In the genomic region with DNA sequence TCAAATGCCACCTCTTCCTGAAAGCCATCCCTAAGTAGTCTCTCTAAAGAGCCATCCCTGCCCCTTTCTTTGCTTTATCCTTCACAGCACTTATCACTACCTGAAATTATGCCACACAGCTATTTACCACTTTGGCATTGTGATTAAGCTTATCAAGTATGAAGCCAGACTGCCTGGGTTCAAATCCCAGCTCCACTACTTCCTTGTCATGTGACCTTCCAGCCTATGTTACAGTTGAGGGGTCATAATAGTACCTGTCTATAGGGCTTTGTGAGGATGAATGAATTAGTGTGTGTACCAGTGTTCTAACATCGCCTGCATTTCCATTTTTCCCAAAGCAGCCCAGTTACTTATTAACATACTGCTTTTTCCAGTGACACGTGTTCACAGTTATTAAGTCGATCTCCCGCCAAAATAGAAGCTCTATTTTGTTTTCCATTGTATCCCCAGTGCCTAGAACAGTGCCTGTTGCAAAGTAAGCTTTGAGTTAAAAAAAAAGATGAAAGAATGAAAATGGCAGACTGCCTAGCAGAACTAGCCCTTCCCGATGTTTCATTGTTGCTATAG, we compare ENCODE assay signal across 8 cellular contexts. TPM values are rescaled to one million over a fixed set of nuclear protein-coding genes. Genes with fewer than 3 reads are reported as not detected.
DNase-seq lines count a peak whose midpoint lies in the region; ATAC-seq and TF ChIP-seq lines count a peak whose summit lies in the region.

No MANE protein-coding gene starts in this region.

- intact Hi-C loops in activated CD4-positive, alpha-beta T cell treated with anti-CD3 and anti-CD28 coated beads, Interleukin-2, amount 10 ng/mL, durations not matched to agents 24 days and 14 days (cut with micrococcal nuclease), result no loop called here
- intact Hi-C loops in Panc1 (cut with micrococcal nuclease; ENCODE audit: unreplicated experiment), result no loop called here

- peak overlapping the region; percentile 49 for H2AFZ ChIP-seq in hepatocyte

- BruUV-seq in Panc1 (replicated peaks; lab: Mats Ljungman, UMichigan), result TSS peak; percentile 93

- no peak overlapping the region for H3K4me3 Mint-ChIP-seq in activated CD4-positive, alpha-beta T cell treated with anti-CD3 and anti-CD28 coated beads, Interleukin-2, amount 10 ng/mL, durations not matched to agents 24 days and 14 days

- TF ChIP-seq CTCF in Panc1 (IDR thresholded peaks at IDR 0.05) (no peak), hepatocyte (IDR thresholded peaks at IDR 0.05; ENCODE audit: poor library complexity) (no peak)

- H3K4me2 ChIP-seq in hepatocyte, result peak overlapping the region; percentile 71

- H3K36me3 ChIP-seq in Panc1 (ENCODE audit: control insufficient read depth, insufficient read depth, low read length) (no peaks in the 10 kb centered on the region; the same call in 1 of the 2 replicates), hepatocyte (replicated peaks; ENCODE audit: insufficient read depth, low read depth) (no peaks in the 10 kb centered on the region)

- DNase-seq in activated CD4-positive, alpha-beta T cell treated with anti-CD3 and anti-CD28 coated beads, Interleukin-2, amount 10 ng/mL, durations not matched to agents 24 days and 14 days, result peak; percentile 65
- DNase-seq in activated CD4-positive, alpha-beta T cell treated with anti-CD3 and anti-CD28 coated beads for 4 hours, result no peak
- DNase-seq in Panc1 (ENCODE audit: low read depth, low spot score) (no peak), hepatocyte (ENCODE audit: low spot score) (no peak), substantia nigra (lab: John Stamatoyannopoulos, UW) (no peak), NCI-H345 treated with DMSO at 0.1 percent for 48 hours (lab: John Stamatoyannopoulos, UW; ENCODE audit: unreplicated experiment) (no peak), NCI-H187 treated with DMSO at 0.1 percent for 48 hours (lab: John Stamatoyannopoulos, UW) (no peak)

- H3K9me2 ChIP-seq in hepatocyte (replicated peaks; ENCODE audit: insufficient read depth), result no peaks in the 10 kb centered on the region

- ATAC-seq in Panc1, result no peak
- no peak for ATAC-seq in HG03469 (IDR thresholded peaks at IDR 0.05; ENCODE audit: unreplicated experiment)

- H3K9me3 ChIP-seq in Panc1 (ENCODE audit: control insufficient read depth, insufficient read depth, low read depth, low read length), result no peaks in the 10 kb centered on the region
- no peaks in the 10 kb centered on the region for H3K9me3 ChIP-seq in hepatocyte (ENCODE audit: low read depth)

- H3K27me3 ChIP-seq in Panc1 (ENCODE audit: control insufficient read depth, insufficient read depth, low read length) (no peaks in the 10 kb centered on the region), hepatocyte (no peaks in the 10 kb centered on the region)

- WGBS in hepatocyte (ENCODE audit: low lambda C conversion rate, missing lambda C conversion rate), result 25% methylated on average over 5 of the region's 5 CpGs

- H3K27ac ChIP-seq in Panc1 (ENCODE audit: low read length) (peak overlapping the region; percentile 93), hepatocyte (peak overlapping the region; percentile 66), substantia nigra (ENCODE audit: low read depth, low read length, poor library complexity, severe bottlenecking) (peak overlapping the region; percentile 88)

- CTCF ChIA-PET in Panc1 (lab: Charles Lee), result interaction anchor here (1.4 to 1.6 kb wide), 2 partner anchors 9 to 54 kb away, joined by 3 to 4 read pairs; no protein-coding TSS in a partner anchor

- H3K4me3 ChIP-seq in Panc1 (ENCODE audit: low read depth in 2 of 2, low read length in 2 of 2), result peak overlapping the region; percentile 68 to 93
- H3K4me3 ChIP-seq in hepatocyte, result peak overlapping the region; percentile 7

- H3K79me2 ChIP-seq in hepatocyte, result peaks cover 2% of the 10 kb centered on the region

- in situ Hi-C loops in Panc1 (cut with HindIII; ENCODE audit: low pct_unique_long_range_greater_than_20kb, low sequenced_read_pairs), result no loop called here

- POLR2A ChIA-PET in Panc1 (lab: Charles Lee), result interaction anchor here (0.6 kb wide), 1 partner anchor 63 kb away, joined by 5 read pairs; no protein-coding TSS in a partner anchor

- H3K4me1 Mint-ChIP-seq in activated CD4-positive, alpha-beta T cell treated with anti-CD3 and anti-CD28 coated beads, Interleukin-2, amount 10 ng/mL, durations not matched to agents 24 days and 14 days, result peaks cover 13% of the 10 kb centered on the region

- no peaks in the 10 kb centered on the region for H3K27me3 Mint-ChIP-seq in activated CD4-positive, alpha-beta T cell treated with anti-CD3 and anti-CD28 coated beads, Interleukin-2, amount 10 ng/mL, durations not matched to agents 24 days and 14 days

- no peak overlapping the region for H3K27ac Mint-ChIP-seq in activated CD4-positive, alpha-beta T cell treated with anti-CD3 and anti-CD28 coated beads, Interleukin-2, amount 10 ng/mL, durations not matched to agents 24 days and 14 days

- peaks cover 10% of the 10 kb centered on the region for H3K36me3 Mint-ChIP-seq in activated CD4-positive, alpha-beta T cell treated with anti-CD3 and anti-CD28 coated beads, Interleukin-2, amount 10 ng/mL, durations not matched to agents 24 days and 14 days (ENCODE audit: low read depth)

- no peaks in the 10 kb centered on the region for H3K9me3 Mint-ChIP-seq in activated CD4-positive, alpha-beta T cell treated with anti-CD3 and anti-CD28 coated beads, Interleukin-2, amount 10 ng/mL, durations not matched to agents 24 days and 14 days

- H3K4me1 ChIP-seq in Panc1 (ENCODE audit: control insufficient read depth, insufficient read depth, low read length), result peaks cover 8% of the 10 kb centered on the region; the same call in 1 of the 2 replicates
- H3K4me1 ChIP-seq in hepatocyte (ENCODE audit: insufficient read depth), result no peaks in the 10 kb centered on the region

- no peaks in the 10 kb centered on the region for H4K20me1 ChIP-seq in hepatocyte (ENCODE audit: insufficient read depth, poor library complexity, severe bottlenecking)

RNA-seq across cellular contexts. Expression of a gene that starts 32.8 kb away (rescaled TPM):
- total RNA-seq in activated CD4-positive, alpha-beta T cell treated with anti-CD3 and anti-CD28 coated beads, Interleukin-2, amount 10 ng/mL, durations not matched to agents 24 days and 14 days, result 8.0 and 9.9 TPM in 2 replicates
- 6.8 TPM for total RNA-seq in Panc1 (2021; ENCODE audit: unreplicated experiment)
- polyA plus RNA-seq in Panc1 (2012; ENCODE audit: insufficient read length), result 8.4 TPM
- 0.73 and 1.2 TPM in 2 replicates for total RNA-seq in hepatocyte
- polyA plus RNA-seq in hepatocyte, result 1.5 and 2.1 TPM in 2 replicates

RNA-seq across cellular contexts. Expression of a gene that starts 33.2 kb away (rescaled TPM):
- 138 and 144 TPM in 2 replicates for total RNA-seq in activated CD4-positive, alpha-beta T cell treated with anti-CD3 and anti-CD28 coated beads, Interleukin-2, amount 10 ng/mL, durations not matched to agents 24 days and 14 days
- total RNA-seq in Panc1 (2021; ENCODE audit: unreplicated experiment) (41.3 TPM), hepatocyte (19.6 and 23.8 TPM in 2 replicates)
- polyA plus RNA-seq in Panc1 (2012; ENCODE audit: insufficient read length), result 28.9 TPM
- 28.4 and 29.8 TPM in 2 replicates for polyA plus RNA-seq in hepatocyte

RNA-seq across cellular contexts. Expression of a gene that starts 52.4 kb away (rescaled TPM):
- total RNA-seq in activated CD4-positive, alpha-beta T cell treated with anti-CD3 and anti-CD28 coated beads, Interleukin-2, amount 10 ng/mL, durations not matched to agents 24 days and 14 days, result 125 and 127 TPM in 2 replicates
- total RNA-seq in Panc1 (2021; ENCODE audit: unreplicated experiment) (19.9 TPM), hepatocyte (17.0 and 18.8 TPM in 2 replicates)
- polyA plus RNA-seq in Panc1 (2012; ENCODE audit: insufficient read length), result 10.3 TPM
- polyA plus RNA-seq in hepatocyte, result 7.6 and 10.3 TPM in 2 replicates
